ENCODE assay signal across 14 cellular contexts in the genomic region with DNA sequence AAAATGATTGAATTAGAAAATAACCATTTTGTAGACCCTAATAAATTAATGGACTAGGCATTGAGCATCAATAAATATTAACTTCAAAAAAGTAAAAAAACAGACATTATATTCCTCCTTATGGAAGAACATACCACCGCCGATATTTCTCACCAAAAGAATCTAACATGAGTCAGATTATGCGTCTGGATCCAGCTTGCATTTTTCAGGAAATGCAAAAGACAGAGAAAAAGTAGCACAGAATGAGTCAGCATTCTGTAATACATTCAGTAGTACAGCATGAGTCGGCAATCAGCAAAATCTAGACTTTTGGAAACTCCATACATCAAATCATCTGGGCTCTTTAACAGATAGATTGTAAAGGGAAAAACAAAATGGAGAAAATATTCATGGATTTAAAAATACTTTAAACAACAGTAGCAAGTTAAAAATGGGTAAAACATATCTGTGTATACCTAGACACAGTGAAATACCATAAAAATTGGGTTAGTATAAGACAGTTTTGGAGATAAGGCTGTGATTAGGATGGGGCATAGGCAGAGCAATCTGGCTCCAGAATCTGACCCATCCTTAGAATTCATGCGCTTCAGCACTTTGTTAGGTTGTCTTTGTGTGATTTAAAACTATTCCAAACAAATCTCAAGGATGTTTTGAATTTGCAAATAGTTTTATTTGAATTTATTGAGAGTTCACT.
DNase-seq lines count a peak whose midpoint lies in the region; ATAC-seq and TF ChIP-seq lines count a peak whose summit lies in the region.
"Had no signal": no experiment of that assay in that cellular context is flagged by ENCODE, and none has a peak within 500 bp of the region (broad histone marks: within the 10 kb centered on the region; RNA-seq: fewer than 3 reads in every experiment).

No MANE protein-coding gene starts in this region.

- POLR2A ChIA-PET in A673 (lab: Charles Lee; ENCODE audit: low non-redundant PET): interaction anchor here (0.6 kb wide), 1 partner anchor 349 kb away, joined by 6 read pairs; no protein-coding TSS in a partner anchor

- peak; percentile 73 for DNase-seq in A673 (ENCODE audit: low spot score)
- peak; percentile 51 for DNase-seq in HFF-Myc (ENCODE audit: extremely low read depth, low read depth)
- peak; percentile 94 for DNase-seq in amniotic epithelial cell (ENCODE audit: low read depth)
- peak; percentile 0 for DNase-seq in hepatic stellate cell (ENCODE audit: low spot score)
- no peak for DNase-seq in MV-4-11 (lab: John Stamatoyannopoulos, UW)
- no peak for DNase-seq in WERI-Rb-1
- DNase-seq in esophagus squamous epithelium (lab: John Stamatoyannopoulos, UW): no peak
- DNase-seq in heart right ventricle: no peak
- DNase-seq: activated CD4-positive, alpha-beta T cell treated with anti-CD3 and anti-CD28 coated beads, Interleukin-2, amount 50 U/mL, for 48 hours; activated naive CD8-positive, alpha-beta T cell treated with anti-CD3 and anti-CD28 coated beads for 36 hours; C1 segment of cervical spinal cord; NCI-H2171; nucleus accumbens had no signal

- CTCF ChIA-PET in A673 (lab: Charles Lee): no interaction called here

- intact Hi-C loops in A673 (cut with micrococcal nuclease; ENCODE audit: unreplicated experiment) (no loop called here), esophagus squamous epithelium (cut with DNase I) (no loop called here), heart right ventricle (cut with DNase I) (no loop called here)

- WGBS in esophagus squamous epithelium, 2 donors: 44 to 58% methylated on average over 5 of the region's 5 CpGs
- 70 to 86% methylated on average over 5 of the region's 5 CpGs for WGBS in heart right ventricle, 2 donors

- no peak for TF ChIP-seq CTCF in A673 (conservative IDR thresholded peaks at IDR 0.05; ENCODE audit: low read depth, low read length)
- no peak for TF ChIP-seq CTCF in HFF-Myc (IDR thresholded peaks at IDR 0.05; ENCODE audit: low read depth, low read length, missing control alignments)
- TF ChIP-seq CTCF in WERI-Rb-1 (IDR thresholded peaks at IDR 0.05; ENCODE audit: low read depth, low read length): no peak
- TF ChIP-seq CTCF in esophagus squamous epithelium (IDR thresholded peaks at IDR 0.05): no peak
- no peak for TF ChIP-seq CTCF in heart right ventricle (IDR thresholded peaks at IDR 0.05)

- ATAC-seq in heart right ventricle: no peak

- no peak overlapping the region for H3K27ac ChIP-seq in A673 (ENCODE audit: low read depth, low read length, poor library complexity, severe bottlenecking)
- no peak overlapping the region for H3K27ac ChIP-seq in WERI-Rb-1
- no peak overlapping the region for H3K27ac ChIP-seq in esophagus squamous epithelium
- H3K27ac ChIP-seq in heart right ventricle: no peak overlapping the region
- H3K27ac ChIP-seq: SJCRH30 had no signal

- TF ChIP-seq POLR2A in esophagus squamous epithelium (IDR thresholded peaks at IDR 0.05): no peak

- no peaks in the 10 kb centered on the region for H3K27me3 ChIP-seq in A673 (replicated peaks; ENCODE audit: insufficient read depth, low read depth, low read length, poor library complexity)
- H3K27me3 ChIP-seq in WERI-Rb-1 (ENCODE audit: insufficient read depth, low read depth, severe bottlenecking): peaks cover 3% of the 10 kb centered on the region
- H3K27me3 ChIP-seq in esophagus squamous epithelium: no peaks in the 10 kb centered on the region
- H3K27me3 ChIP-seq in heart right ventricle: no peaks in the 10 kb centered on the region
- H3K27me3 ChIP-seq: SJCRH30 had no signal

- H3K4me3 ChIP-seq in A673 (ENCODE audit: low read depth, low read length, poor library complexity, severe bottlenecking): no peak overlapping the region
- no peak overlapping the region for H3K4me3 ChIP-seq in HFF-Myc (replicated peaks; ENCODE audit: low read depth, low read length)
- no peak overlapping the region for H3K4me3 ChIP-seq in WERI-Rb-1 (ENCODE audit: low read depth, low read length)
- no peak overlapping the region for H3K4me3 ChIP-seq in esophagus squamous epithelium
- no peak overlapping the region for H3K4me3 ChIP-seq in heart right ventricle
- H3K4me3 ChIP-seq: SJCRH30 had no signal

- H3K4me1 ChIP-seq in A673 (ENCODE audit: insufficient read depth, low read length, poor library complexity, severe bottlenecking): no peaks in the 10 kb centered on the region
- H3K4me1 ChIP-seq in esophagus squamous epithelium: no peaks in the 10 kb centered on the region
- no peaks in the 10 kb centered on the region for H3K4me1 ChIP-seq in heart right ventricle
- H3K4me1 ChIP-seq: SJCRH30 had no signal

- H3K9me3 ChIP-seq in A673 (ENCODE audit: low read depth, low read length, poor library complexity, severe bottlenecking): no peaks in the 10 kb centered on the region
- no peaks in the 10 kb centered on the region for H3K9me3 ChIP-seq in WERI-Rb-1 (ENCODE audit: severe bottlenecking)
- H3K9me3 ChIP-seq in esophagus squamous epithelium: no peaks in the 10 kb centered on the region
- no peaks in the 10 kb centered on the region for H3K9me3 ChIP-seq in heart right ventricle
- H3K9me3 ChIP-seq: SJCRH30 had no signal

- H3K36me3 ChIP-seq in A673 (ENCODE audit: insufficient read depth, low read length, poor library complexity, severe bottlenecking): no peaks in the 10 kb centered on the region
- H3K36me3 ChIP-seq in WERI-Rb-1: no peaks in the 10 kb centered on the region
- H3K36me3 ChIP-seq in esophagus squamous epithelium: no peaks in the 10 kb centered on the region
- H3K36me3 ChIP-seq in heart right ventricle: no peaks in the 10 kb centered on the region
- H3K36me3 ChIP-seq: SJCRH30 had no signal

- BruUV-seq in A673 (replicated peaks; lab: Mats Ljungman, UMichigan): no TSS peak

Comparison
In these comparisons a context has a peak if more than half of its experiments do, and no peak if none do; other contexts are left out.
1. DNase-seq: peak in A673 (single experiment), HFF-Myc (single experiment), amniotic epithelial cell (single experiment) and hepatic stellate cell (single experiment); none in MV-4-11 (single experiment), WERI-Rb-1 (single experiment), esophagus squamous epithelium (single experiment) and heart right ventricle (0 of 2).